ENCODE assay signal across 17 cellular contexts in genomic region chr18:32893915-32894314, GRCh38.
A peak's percentile ranks its signal among the peaks of the same experiment; 100 is the strongest.
DNase-seq lines count a peak whose midpoint lies in the region; ATAC-seq, FAIRE-seq and TF ChIP-seq lines count a peak whose summit lies in the region.
"Had no signal": no experiment of that assay in that cellular context is flagged by ENCODE, and none has a peak within 500 bp of the region (broad histone marks: within the 10 kb centered on the region; RNA-seq: fewer than 3 reads in every experiment).

No MANE protein-coding gene starts in this region.

- H3K9ac ChIP-seq in Karpas-422 (ENCODE audit: low read length) (no peak overlapping the region), astrocyte (ENCODE audit: low read length) (no peak overlapping the region)

- peaks cover 3% of the 10 kb centered on the region for H3K4me1 Mint-ChIP-seq in astrocyte (ENCODE audit: low read depth, unreplicated experiment)
- H3K4me1 Mint-ChIP-seq in nephron progenitor cell = peaks cover 16% of the 10 kb centered on the region
- H3K4me1 Mint-ChIP-seq: activated CD4-positive, alpha-beta T cell treated with anti-CD3 and anti-CD28 coated beads, Interleukin-2, amount 10 ng/mL, durations not matched to agents 24 days and 14 days had no signal

- H3K27ac ChIP-seq in Karpas-422 (ENCODE audit: low read length) = no peak overlapping the region
- H3K27ac ChIP-seq in astrocyte (ENCODE audit: low read depth, low read length) = no peak overlapping the region
- H3K27ac ChIP-seq: heart left ventricle, SJSA1 had no signal

- ATAC-seq in HG02798 (IDR thresholded peaks at IDR 0.05; ENCODE audit: poor library complexity, unreplicated experiment) = no peak
- ATAC-seq: heart left ventricle had no signal

- H2AFZ ChIP-seq in Karpas-422 (ENCODE audit: low read length) (no peak overlapping the region), astrocyte (ENCODE audit: low read depth, low read length) (no peak overlapping the region)

- no peak overlapping the region for H3K27ac Mint-ChIP-seq in astrocyte (ENCODE audit: unreplicated experiment)
- no peak overlapping the region for H3K27ac Mint-ChIP-seq in nephron progenitor cell
- H3K27ac Mint-ChIP-seq: activated CD4-positive, alpha-beta T cell treated with anti-CD3 and anti-CD28 coated beads, Interleukin-2, amount 10 ng/mL, durations not matched to agents 24 days and 14 days; activated naive CD4-positive, alpha-beta T cell treated with anti-CD3 and anti-CD28 coated beads for 36 hours had no signal

- H3K36me3 Mint-ChIP-seq in astrocyte (ENCODE audit: low read depth, unreplicated experiment) (no peaks in the 10 kb centered on the region), nephron progenitor cell (ENCODE audit: low read depth) (peaks cover 19% of the 10 kb centered on the region)

- H3K4me1 ChIP-seq in Karpas-422 (ENCODE audit: low read length) (peaks cover 3% of the 10 kb centered on the region; the same call in 1 of the 2 replicates), astrocyte (ENCODE audit: insufficient read depth, low read length) (no peaks in the 10 kb centered on the region)
- H3K4me1 ChIP-seq: heart left ventricle, SJSA1 had no signal

- TF ChIP-seq CTCF in astrocyte (IDR thresholded peaks at IDR 0.05; ENCODE audit: insufficient read depth, low read depth, low read length) = peak; percentile 20
- TF ChIP-seq CTCF in nephron progenitor cell (IDR thresholded peaks at IDR 0.05) = peak; percentile 26

- H4K20me1 ChIP-seq in Karpas-422 (ENCODE audit: insufficient read depth, low read depth, low read length) (no peaks in the 10 kb centered on the region), astrocyte (ENCODE audit: insufficient read depth, low read length) (no peaks in the 10 kb centered on the region)

- H3K4me2 ChIP-seq in Karpas-422 (ENCODE audit: low read depth, low read length, poor library complexity, severe bottlenecking) = no peak overlapping the region
- no peak overlapping the region for H3K4me2 ChIP-seq in astrocyte (ENCODE audit: low read length)

- no peaks in the 10 kb centered on the region for H3K27me3 ChIP-seq in Karpas-422 (ENCODE audit: low read length)
- no peaks in the 10 kb centered on the region for H3K27me3 ChIP-seq in astrocyte (ENCODE audit: insufficient read depth, low read length)
- H3K27me3 ChIP-seq: heart left ventricle, SJSA1 had no signal

- no peaks in the 10 kb centered on the region for H3K9me2 ChIP-seq in Karpas-422 (replicated peaks; ENCODE audit: insufficient read depth, low read length)

- H3K9me3 Mint-ChIP-seq in astrocyte (ENCODE audit: unreplicated experiment) (peaks cover 8% of the 10 kb centered on the region), nephron progenitor cell (peaks cover 33% of the 10 kb centered on the region)

- no peak for FAIRE-seq in astrocyte (lab: Jason Lieb, UNC)
- FAIRE-seq: A204.1 had no signal

- no peak overlapping the region for H3K4me3 ChIP-seq in Karpas-422 (ENCODE audit: low read length)
- no peak overlapping the region for H3K4me3 ChIP-seq in astrocyte (ENCODE audit: insufficient read depth, low read depth, low read length)
- H3K4me3 ChIP-seq: heart left ventricle, SJSA1 had no signal

- H3K36me3 ChIP-seq in Karpas-422 (ENCODE audit: insufficient read depth, low read length) (no peaks in the 10 kb centered on the region), astrocyte (ENCODE audit: insufficient read depth, low read length) (no peaks in the 10 kb centered on the region)
- H3K36me3 ChIP-seq: heart left ventricle, SJSA1 had no signal

- H3K4me3 Mint-ChIP-seq in astrocyte (ENCODE audit: unreplicated experiment) (no peak overlapping the region), nephron progenitor cell (no peak overlapping the region)
- H3K4me3 Mint-ChIP-seq: activated CD4-positive, alpha-beta T cell treated with anti-CD3 and anti-CD28 coated beads, Interleukin-2, amount 10 ng/mL, durations not matched to agents 24 days and 14 days; activated naive CD4-positive, alpha-beta T cell treated with anti-CD3 and anti-CD28 coated beads for 36 hours had no signal

- H3K27me3 Mint-ChIP-seq in astrocyte (ENCODE audit: low read depth, unreplicated experiment) (no peaks in the 10 kb centered on the region), nephron progenitor cell (ENCODE audit: low read depth, poor library complexity) (no peaks in the 10 kb centered on the region)
- H3K27me3 Mint-ChIP-seq: activated CD4-positive, alpha-beta T cell treated with anti-CD3 and anti-CD28 coated beads, Interleukin-2, amount 10 ng/mL, durations not matched to agents 24 days and 14 days had no signal

- peak; percentile 27 for DNase-seq in DMS 273 (lab: John Stamatoyannopoulos, UW; ENCODE audit: unreplicated experiment)
- no peak for DNase-seq in DMS 273 treated with DMSO at 0.1 percent for 48 hours (lab: John Stamatoyannopoulos, UW)
- peak; percentile 68 for DNase-seq in Karpas-422
- no peak for DNase-seq in astrocyte (ENCODE audit: low read depth)
- DNase-seq in nephron progenitor cell = no peak
- no peak for DNase-seq in inferior parietal cortex (ENCODE audit: extremely low spot score)
- DNase-seq in occipital lobe (lab: John Stamatoyannopoulos, UW) = no peak
- DNase-seq: activated CD4-positive, alpha-beta T cell treated with anti-CD3 and anti-CD28 coated beads, Interleukin-2, amount 10 ng/mL, durations not matched to agents 24 days and 14 days; activated naive CD4-positive, alpha-beta T cell treated with anti-CD3 and anti-CD28 coated beads for 36 hours; GF-D8; heart left ventricle; NCI-H226; retina; trophoblast cell had no signal

- H3K9me3 ChIP-seq in Karpas-422 (ENCODE audit: low read length) (no peaks in the 10 kb centered on the region; the same call in 1 of the 2 replicates), astrocyte (ENCODE audit: insufficient read depth, low read depth, low read length) (peaks cover 3% of the 10 kb centered on the region)
- H3K9me3 ChIP-seq: SJSA1 had no signal

- H3K79me2 ChIP-seq in Karpas-422 (ENCODE audit: low read length) = no peaks in the 10 kb centered on the region
- H3K79me2 ChIP-seq in astrocyte (ENCODE audit: insufficient read depth, low read length) = no peaks in the 10 kb centered on the region

Comparison
In these comparisons a context has a peak if more than half of its experiments do, and no peak if none do; other contexts are left out.
1. DNase-seq: peak in DMS 273 (single experiment) and Karpas-422 (single experiment); none in DMS 273 treated with DMSO at 0.1 percent for 48 hours (single experiment), astrocyte (single experiment), nephron progenitor cell (single experiment), inferior parietal cortex (single experiment) and occipital lobe (single experiment).